ENCODE assay signal across 8 cellular contexts in genomic region chr1:244861683-244862082, GRCh38. TPM values are rescaled to one million over a fixed set of nuclear protein-coding genes. Genes with fewer than 3 reads are reported as not detected.
A peak's percentile ranks its signal among the peaks of the same experiment; 100 is the strongest.
DNase-seq lines count a peak whose midpoint lies in the region; ATAC-seq, FAIRE-seq and TF ChIP-seq lines count a peak whose summit lies in the region.

No MANE protein-coding gene starts in this region.

- intact Hi-C loops in ovary (cut with DNase I), result loop anchor here in 1 of 4 donors (10.0 kb wide), 1 partner anchor 207 kb away; the partner anchor contains the start of gene DESI2

- H3K9me3 ChIP-seq in ovary, result no peaks in the 10 kb centered on the region

- no peaks in the 10 kb centered on the region for H3K36me3 ChIP-seq in ovary

- H3K36me3 Mint-ChIP-seq in endothelial cell (ENCODE audit: low read depth, unreplicated experiment), result peaks cover 57% of the 10 kb centered on the region

- H3K4me1 Mint-ChIP-seq in endothelial cell (ENCODE audit: unreplicated experiment), result peaks cover 54% of the 10 kb centered on the region

- peak overlapping the region; percentile 93 for H3K4me3 Mint-ChIP-seq in endothelial cell (ENCODE audit: unreplicated experiment)

- no peak for TF ChIP-seq POLR2A in ovary (IDR thresholded peaks at IDR 0.05)

- TF ChIP-seq EP300 in ovary (IDR thresholded peaks at IDR 0.05), result no peak

- no peak for FAIRE-seq in D721Med (lab: Jason Lieb, UNC)

- H3K4me3 ChIP-seq in ovary, result peak overlapping the region; percentile 76

- no peaks in the 10 kb centered on the region for H3K9me3 Mint-ChIP-seq in endothelial cell (ENCODE audit: unreplicated experiment)

- H3K27me3 ChIP-seq in ovary, result no peaks in the 10 kb centered on the region

- H3K27ac ChIP-seq in ovary, result peak overlapping the region in 1 of 2 donors; percentile 99

- TF ChIP-seq CTCF in endothelial cell (IDR thresholded peaks at IDR 0.05; ENCODE audit: unreplicated experiment), result no peak
- TF ChIP-seq CTCF in ovary (IDR thresholded peaks at IDR 0.05), result no peak
- no peak for TF ChIP-seq CTCF in D721Med (IDR thresholded peaks at IDR 0.05; ENCODE audit: insufficient read depth, missing control alignments)

- peak; percentile 24 for DNase-seq in EH (ENCODE audit: low read depth)
- DNase-seq in OCI-M1 (lab: John Stamatoyannopoulos, UW), result peak; percentile 30
- no peak for DNase-seq in endothelial cell (ENCODE audit: low spot score)
- no peak for DNase-seq in ovary
- DNase-seq in D721Med (ENCODE audit: insufficient read length, low spot score), result no peak
- DNase-seq in NCI-H1417 treated with DMSO at 0.1 percent for 48 hours (lab: John Stamatoyannopoulos, UW), result no peak

- peaks cover 10% of the 10 kb centered on the region for H3K4me1 ChIP-seq in ovary (ENCODE audit: insufficient read depth)

- peaks cover 24% of the 10 kb centered on the region for H3K27me3 Mint-ChIP-seq in endothelial cell (ENCODE audit: unreplicated experiment)

- peak overlapping the region; percentile 36 for H3K27ac Mint-ChIP-seq in endothelial cell (ENCODE audit: unreplicated experiment)

- ATAC-seq in GM19035 (IDR thresholded peaks at IDR 0.05; ENCODE audit: unreplicated experiment), result no peak
- ATAC-seq in HG03432 (IDR thresholded peaks at IDR 0.05; ENCODE audit: unreplicated experiment), result no peak

- 0 to 4% (median 1%) methylated on average over 2 of the region's 2 CpGs for WGBS in ovary, 3 donors

RNA-seq across cellular contexts. Expression of gene HNRNPU, which starts 2.7 kb away (rescaled TPM):
- total RNA-seq in endothelial cell (ENCODE audit: unreplicated experiment) (381 TPM), ovary (100 to 1,000 TPM; 269 to 408 (median 314) TPM)
- 100 to 1,000 TPM; 163 to 377 TPM for polyA plus RNA-seq in ovary

RNA-seq across cellular contexts. Expression of gene COX20, which starts 26.2 kb away (rescaled TPM):
- 9.6 TPM for total RNA-seq in endothelial cell (ENCODE audit: unreplicated experiment)
- total RNA-seq in ovary, result 10 to 100 TPM; 25.2 to 40.0 (median 35.8) TPM
- 100 to 1,000 TPM in 1 of 2 donors, 10 to 100 TPM in 1; 37.7 to 107 TPM for polyA plus RNA-seq in ovary

Comparison
In these comparisons a context has a peak if more than half of its experiments do, and no peak if none do; other contexts are left out.
1. DNase-seq: peak in EH (single experiment) and OCI-M1 (single experiment); none in endothelial cell (single experiment), ovary (0 of 5), D721Med (single experiment) and NCI-H1417 treated with DMSO at 0.1 percent for 48 hours (single experiment).